28 cellular contexts compared by ENCODE assay signal in the genomic region with DNA sequence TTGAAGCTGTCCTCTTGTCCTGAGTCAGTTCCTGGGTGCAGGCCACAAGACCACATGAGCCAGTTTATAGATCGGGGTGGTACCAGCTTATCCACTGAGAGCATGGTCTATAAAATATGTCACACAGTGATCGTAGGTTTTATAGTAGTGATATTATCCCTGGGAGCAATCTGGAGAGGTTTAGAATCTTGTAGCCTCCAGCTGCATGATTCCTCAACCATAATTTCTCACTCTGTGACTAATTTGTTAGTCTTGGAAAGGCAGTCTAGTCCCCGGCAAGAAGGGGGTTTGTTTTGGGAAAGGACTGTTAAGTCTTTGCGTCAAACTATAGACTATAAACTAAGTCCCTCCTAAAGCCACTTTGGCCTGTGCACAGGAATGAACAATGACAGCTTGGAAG.
"Had no signal": no experiment of that assay in that cellular context is flagged by ENCODE, and none has a peak within 500 bp of the region (broad histone marks: within the 10 kb centered on the region; RNA-seq: fewer than 3 reads in every experiment).

No MANE protein-coding gene starts in this region.

- ATAC-seq: activated CD4-positive, alpha-beta T cell treated with anti-CD3 and anti-CD28 coated beads for 36 hours; activated CD8-positive, alpha-beta memory T cell treated with anti-CD3 and anti-CD28 coated beads, Interleukin-2, amount 10 ng/mL, durations not matched to agents 7 days and 5 days; activated CD8-positive, alpha-beta T cell treated with anti-CD3 and anti-CD28 coated beads, Interleukin-2, amount 10 ng/mL, durations not matched to agents 7 days and 5 days; activated naive CD8-positive, alpha-beta T cell treated with anti-CD3 and anti-CD28 coated beads, Interleukin-2, amount 50 U/mL, for 24 hours; esophagus mucosa; T-helper 17 cell had no signal

- H3K4me3 ChIP-seq: adrenal gland, coronary artery, dorsolateral prefrontal cortex had no signal

- H3K36me3 ChIP-seq: adrenal gland had no signal

- H3K27me3 ChIP-seq: adrenal gland, dorsolateral prefrontal cortex had no signal

- H3K4me1 ChIP-seq: adrenal gland had no signal

- FAIRE-seq: bronchial epithelial cell, frontal cortex had no signal

- H3K27ac ChIP-seq: adrenal gland, coronary artery, dorsolateral prefrontal cortex had no signal

- H3K9me3 ChIP-seq: adrenal gland had no signal

- DNase-seq: activated CD4-positive, alpha-beta memory T cell treated with anti-CD3 and anti-CD28 coated beads for 36 hours; activated CD4-positive, alpha-beta T cell treated with anti-CD3 and anti-CD28 coated beads for 36 hours; activated CD4-positive, alpha-beta T cell treated with anti-CD3 and anti-CD28 coated beads, Interleukin-2, amount 10 ng/mL, durations not matched to agents 24 days and 14 days; activated CD4-positive, CD25-positive, alpha-beta regulatory T cell; activated CD4-positive, CD25-positive, alpha-beta regulatory T cell treated with anti-CD3 and anti-CD28 coated beads, Interleukin-2, amount 50 U/mL, for 72 hours; activated CD8-positive, alpha-beta memory T cell treated with anti-CD3 and anti-CD28 coated beads, Interleukin-2, amount 10 ng/mL, durations not matched to agents 7 days and 5 days; activated CD8-positive, alpha-beta memory T cell treated with anti-CD3 and anti-CD28 coated beads, Interleukin-2, amount 50 U/mL, for 4 hours; activated CD8-positive, alpha-beta T cell treated with anti-CD3 and anti-CD28 coated beads, Interleukin-2, amount 10 ng/mL, durations not matched to agents 7 days and 5 days; activated effector memory CD4-positive, alpha-beta T cell treated with anti-CD3 and anti-CD28 coated beads, Interleukin-2, amount 50 U/mL, for 16 hours; activated naive CD4-positive, alpha-beta T cell treated with anti-CD3 and anti-CD28 coated beads for 36 hours; activated naive CD8-positive, alpha-beta T cell treated with anti-CD3 and anti-CD28 coated beads for 36 hours; activated naive CD8-positive, alpha-beta T cell treated with anti-CD3 and anti-CD28 coated beads, Interleukin-2, amount 50 U/mL, for 24 hours; activated T-cell treated with anti-CD3 and anti-CD28 coated beads, Interleukin-2, amount 50 U/mL, for 1 hour; activated T-cell treated with anti-CD3 and anti-CD28 coated beads, Interleukin-2, amount 50 U/mL, for 48 hours; adrenal gland; amygdala; aorta; dorsolateral prefrontal cortex; effector memory CD4-positive, alpha-beta T cell; endodermal cell; foreskin fibroblast; head of caudate nucleus; T-helper 1 cell; T-helper 17 cell had no signal
